Comparison of ENCODE assay signal across 27 cellular contexts in genomic region chr19:3420909-3421619, GRCh38. TPM values are rescaled to one million over a fixed set of nuclear protein-coding genes. Genes with fewer than 3 reads are reported as not detected.
DNase-seq lines count a peak whose midpoint lies in the region; ATAC-seq and TF ChIP-seq lines count a peak whose summit lies in the region.
"Had no signal": no experiment of that assay in that cellular context is flagged by ENCODE, and none has a peak within 500 bp of the region (broad histone marks: within the 10 kb centered on the region; RNA-seq: fewer than 3 reads in every experiment).

No MANE protein-coding gene starts in this region.

- intact Hi-C loops in ascending aorta (cut with DNase I): no loop called here
- intact Hi-C loops in psoas muscle (cut with DNase I): no loop called here

- H3K36me3 ChIP-seq in ascending aorta (peaks cover 3 to 17% of the 10 kb centered on the region in 2 donors), psoas muscle (ENCODE audit: insufficient read depth in 1 of 2, low read depth in 1 of 2) (peaks cover 0 to 19% of the 10 kb centered on the region in 2 donors)
- H3K36me3 ChIP-seq: uterus had no signal

- H3K27me3 Mint-ChIP-seq in immature natural killer cell (ENCODE audit: low read depth in 3 of 3): peaks cover 0 to 2% (median 0%) of the 10 kb centered on the region in 3 donors
- H3K27me3 Mint-ChIP-seq: activated naive CD8-positive, alpha-beta T cell treated with anti-CD3 and anti-CD28 coated beads, Interleukin-2, amount 50 U/mL, for 24 hours; brain; CD8-positive, alpha-beta memory T cell had no signal

- H3K27me3 ChIP-seq in ascending aorta (no peaks in the 10 kb centered on the region), psoas muscle (ENCODE audit: insufficient read depth in 3 of 3, low read length in 2 of 3) (no peaks in the 10 kb centered on the region)
- H3K27me3 ChIP-seq: BE2C, uterus had no signal

- H3K4me3 ChIP-seq in ascending aorta: no peak overlapping the region
- no peak overlapping the region for H3K4me3 ChIP-seq in psoas muscle
- H3K4me3 ChIP-seq: left ventricle myocardium inferior, uterus had no signal

- H3K4me1 ChIP-seq in ascending aorta (peaks cover 3 to 12% of the 10 kb centered on the region in 2 donors), psoas muscle (peaks cover 41% of the 10 kb centered on the region)

- H3K9me3 ChIP-seq in ascending aorta (no peaks in the 10 kb centered on the region), psoas muscle (no peaks in the 10 kb centered on the region)
- H3K9me3 ChIP-seq: BE2C, left ventricle myocardium inferior, uterus had no signal

- in situ Hi-C loops in ACHN (cut with HindIII; ENCODE audit: low pct_ligation_motif_present, low pct_unique_long_range_greater_than_20kb, low sequenced_read_pairs): no loop called here

- ATAC-seq in psoas muscle (peak; percentile 23 to 73 (median 52)), HG02763 (IDR thresholded peaks at IDR 0.05; ENCODE audit: unreplicated experiment) (no peak)
- ATAC-seq: activated naive CD8-positive, alpha-beta T cell treated with anti-CD3 and anti-CD28 coated beads, Interleukin-2, amount 50 U/mL, for 24 hours; activated T-cell treated with anti-CD3 and anti-CD28 coated beads, Interleukin-2, amount 50 U/mL, for 72 hours; PC-3; SK-N-SH treated with all-trans-retinoic acid at 6 μM for 48 hours had no signal

- 33 to 58% (median 40%) methylated on average over 28 to 33 of the region's 33 CpGs for WGBS in psoas muscle, 3 donors

- no peak overlapping the region for H3K27ac Mint-ChIP-seq in immature natural killer cell
- H3K27ac Mint-ChIP-seq: activated naive CD8-positive, alpha-beta T cell treated with anti-CD3 and anti-CD28 coated beads, Interleukin-2, amount 50 U/mL, for 24 hours; activated T-cell treated with anti-CD3 and anti-CD28 coated beads, Interleukin-2, amount 50 U/mL, for 72 hours; brain; CD8-positive, alpha-beta memory T cell; T-helper 1 cell treated with Interleukin-12 subunit alpha and Interleukin-12 subunit beta and Interleukin-4 antibody, amounts not matched to agents 30 μg/mL and 1 μg/mL, for 36 hours had no signal

- no peaks in the 10 kb centered on the region for H3K36me3 Mint-ChIP-seq in immature natural killer cell
- H3K36me3 Mint-ChIP-seq: brain had no signal

- no peak overlapping the region for H3K4me3 Mint-ChIP-seq in immature natural killer cell
- H3K4me3 Mint-ChIP-seq: activated naive CD8-positive, alpha-beta T cell treated with anti-CD3 and anti-CD28 coated beads, Interleukin-2, amount 50 U/mL, for 24 hours; activated T-cell treated with anti-CD3 and anti-CD28 coated beads, Interleukin-2, amount 50 U/mL, for 72 hours; brain; CD8-positive, alpha-beta memory T cell; T-helper 1 cell treated with Interleukin-12 subunit alpha and Interleukin-12 subunit beta and Interleukin-4 antibody, amounts not matched to agents 30 μg/mL and 1 μg/mL, for 36 hours had no signal

- no peaks in the 10 kb centered on the region for H3K9me3 Mint-ChIP-seq in immature natural killer cell
- H3K9me3 Mint-ChIP-seq: activated naive CD8-positive, alpha-beta T cell treated with anti-CD3 and anti-CD28 coated beads, Interleukin-2, amount 50 U/mL, for 24 hours; activated T-cell treated with anti-CD3 and anti-CD28 coated beads, Interleukin-2, amount 50 U/mL, for 72 hours; CD8-positive, alpha-beta memory T cell; T-helper 1 cell treated with Interleukin-12 subunit alpha and Interleukin-12 subunit beta and Interleukin-4 antibody, amounts not matched to agents 30 μg/mL and 1 μg/mL, for 36 hours had no signal

- DNase-seq in D341Med (ENCODE audit: low spot score): peak; percentile 22
- no peak for DNase-seq in ascending aorta (ENCODE audit: low spot score in 2 of 2)
- peak in 29 of 51 donors; percentile 6 to 81 (median 51) for DNase-seq in hypothalamus (lab: John Stamatoyannopoulos, UW)
- DNase-seq in psoas muscle: peak in 1 of 2 donors; percentile 69
- no peak for DNase-seq in ACHN
- DNase-seq in HK-2 (ENCODE audit: unreplicated experiment): no peak
- DNase-seq in immature natural killer cell: no peak
- DNase-seq: activated CD4-positive, alpha-beta T cell treated with anti-CD3 and anti-CD28 coated beads, Interleukin-2, amount 50 U/mL, for 4 hours; activated naive CD8-positive, alpha-beta T cell treated with anti-CD3 and anti-CD28 coated beads, Interleukin-2, amount 50 U/mL, for 24 hours; activated T-cell treated with anti-CD3 and anti-CD28 coated beads, Interleukin-2, amount 50 U/mL, for 72 hours; BE2C; CD8-positive, alpha-beta memory T cell; DMS 273 treated with DMSO at 0.1 percent for 48 hours; effector CD4-positive, alpha-beta T cell; left ventricle myocardium inferior; NCI-H1417 treated with DMSO at 0.1 percent for 48 hours; NCI-H2029 treated with DMSO at 0.1 percent for 48 hours; NCI-H524 treated with DMSO at 0.1 percent for 48 hours; PC-3; Right ventricle myocardium superior; small intestine; stimulated activated naive CD4-positive, alpha-beta T cell treated with Interleukin-2 at 50 U/mL for 16 hours; uterus had no signal

- TF ChIP-seq CTCF in ascending aorta (IDR thresholded peaks at IDR 0.05) (no peak), psoas muscle (IDR thresholded peaks at IDR 0.05) (no peak)

- H3K4me1 Mint-ChIP-seq in immature natural killer cell: no peaks in the 10 kb centered on the region
- H3K4me1 Mint-ChIP-seq: activated naive CD8-positive, alpha-beta T cell treated with anti-CD3 and anti-CD28 coated beads, Interleukin-2, amount 50 U/mL, for 24 hours; brain; CD8-positive, alpha-beta memory T cell had no signal

- H3K27ac ChIP-seq in ascending aorta (peak overlapping the region; percentile 5 to 26), psoas muscle (peak overlapping the region; percentile 72)
- H3K27ac ChIP-seq: left ventricle myocardium inferior, uterus had no signal

RNA-seq across cellular contexts. Expression of gene NFIC, which starts 54.7 kb away (rescaled TPM):
- total RNA-seq in ascending aorta (194 TPM), psoas muscle (100 to 1,000 TPM; 209 to 439 (median 325) TPM)
- polyA plus RNA-seq in psoas muscle (100 to 1,000 TPM in 2 of 3 donors, 10 to 100 TPM in 1; 100.0 to 270 (median 165) TPM), immature natural killer cell (10 to 100 TPM in 1 of 3 donors, 1 to 10 TPM in 1, not detected in 1; 2.8 to 13.3 TPM)

RNA-seq across cellular contexts. Expression of gene SMIM24, which starts 59.3 kb away (rescaled TPM):
- total RNA-seq in ascending aorta: not detected
- not detected for total RNA-seq in psoas muscle
- polyA plus RNA-seq in psoas muscle: under 1 TPM; 0.10 to 0.53 (median 0.49) TPM
- 1 to 10 TPM in 2 of 3 donors, not detected in 1; 1.5 to 2.1 TPM for polyA plus RNA-seq in immature natural killer cell
- total RNA-seq: CD8-positive, alpha-beta memory T cell; left ventricle myocardium inferior; Right ventricle myocardium superior had no signal

Comparison
In these comparisons a context has a peak if more than half of its experiments do, and no peak if none do; other contexts are left out.
1. DNase-seq: peak in D341Med (single experiment) and hypothalamus (29 of 51); none in ascending aorta (0 of 2), ACHN (single experiment), HK-2 (single experiment) and immature natural killer cell (0 of 3).